ENCODE assay signal across 8 cellular contexts in the genomic region with DNA sequence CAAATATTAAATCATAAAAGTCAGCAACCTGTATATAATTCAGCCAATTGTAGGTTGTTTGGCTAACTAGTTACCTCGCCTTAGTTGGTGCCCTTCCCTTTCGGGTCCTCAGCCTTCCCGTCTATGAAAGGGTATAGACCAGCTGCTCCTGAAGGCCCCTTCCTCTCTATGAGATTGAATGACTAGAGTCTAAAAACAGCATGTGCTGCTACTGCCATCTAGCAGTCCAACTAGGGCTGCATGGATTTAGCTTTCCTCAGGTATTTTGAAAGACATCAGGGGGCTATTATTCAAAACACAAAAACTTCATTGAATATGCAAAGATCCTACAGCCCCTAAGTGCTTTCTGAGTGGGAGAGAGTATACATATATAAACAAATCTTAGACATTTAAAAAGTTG.
DNase-seq lines count a peak whose midpoint lies in the region; ATAC-seq lines count a peak whose summit lies in the region.

No MANE protein-coding gene starts in this region.

- H3K4me3 Mint-ChIP-seq in activated T-cell treated with anti-CD3 and anti-CD28 coated beads, Interleukin-2, amount 50 U/mL, for 24 hours: no peak overlapping the region

- H3K4me1 Mint-ChIP-seq in activated T-cell treated with anti-CD3 and anti-CD28 coated beads, Interleukin-2, amount 50 U/mL, for 24 hours (ENCODE audit: low read depth): peaks cover 17% of the 10 kb centered on the region

- no peak overlapping the region for H3K4me3 ChIP-seq in SK-N-MC

- ATAC-seq in GM18867 (IDR thresholded peaks at IDR 0.05; ENCODE audit: unreplicated experiment) (no peak), GM18498 (IDR thresholded peaks at IDR 0.05; ENCODE audit: unreplicated experiment) (no peak)

- no peaks in the 10 kb centered on the region for H3K9me3 Mint-ChIP-seq in activated T-cell treated with anti-CD3 and anti-CD28 coated beads, Interleukin-2, amount 50 U/mL, for 24 hours

- DNase-seq in EH (ENCODE audit: low read depth): peak; percentile 12
- peak; percentile 53 for DNase-seq in NAMALWA (ENCODE audit: low spot score)
- DNase-seq in SK-N-MC (ENCODE audit: low read depth, low spot score): peak; percentile 32
- peak; percentile 4 for DNase-seq in kidney glomerular epithelial cell (lab: John Stamatoyannopoulos, UW)
- DNase-seq in activated T-cell treated with anti-CD3 and anti-CD28 coated beads, Interleukin-2, amount 50 U/mL, for 24 hours: no peak
- no peak for DNase-seq in SKM-1 (lab: John Stamatoyannopoulos, UW; ENCODE audit: unreplicated experiment)

- 0 out of 2 replicates have a peak overlapping the region, but pooled peaks have one; percentile 60 for H3K27ac ChIP-seq in SK-N-MC

- H3K27ac Mint-ChIP-seq in activated T-cell treated with anti-CD3 and anti-CD28 coated beads, Interleukin-2, amount 50 U/mL, for 24 hours: no peak overlapping the region

- peaks cover 3% of the 10 kb centered on the region for H3K27me3 Mint-ChIP-seq in activated T-cell treated with anti-CD3 and anti-CD28 coated beads, Interleukin-2, amount 50 U/mL, for 24 hours

- no peaks in the 10 kb centered on the region for H3K36me3 ChIP-seq in SK-N-MC (ENCODE audit: insufficient read depth, low read length)

- H3K9ac ChIP-seq in SK-N-MC (ENCODE audit: insufficient read length): no peak overlapping the region

- no peaks in the 10 kb centered on the region for H3K36me3 Mint-ChIP-seq in activated T-cell treated with anti-CD3 and anti-CD28 coated beads, Interleukin-2, amount 50 U/mL, for 24 hours (ENCODE audit: low read depth)

- no peaks in the 10 kb centered on the region for H3K9me3 ChIP-seq in SK-N-MC (ENCODE audit: low read depth, low read length)

Comparison
In these comparisons a context has a peak if more than half of its experiments do, and no peak if none do; other contexts are left out.
1. DNase-seq: peak in EH (single experiment), NAMALWA (single experiment), SK-N-MC (single experiment) and kidney glomerular epithelial cell (single experiment); none in activated T-cell treated with anti-CD3 and anti-CD28 coated beads, Interleukin-2, amount 50 U/mL, for 24 hours (single experiment) and SKM-1 (single experiment).